In genomic region chr18:13268746-13269285, GRCh38 we compare ENCODE assay signal across 2 cellular contexts.
TF ChIP-seq lines count a peak whose summit lies in the region.

No MANE protein-coding gene starts in this region.

TF ChIP-seq in SK-N-SH, 30 proteins besides CTCF, POLR2A, EP300 and RAD21:
- TF ChIP-seq, protein P1, sequence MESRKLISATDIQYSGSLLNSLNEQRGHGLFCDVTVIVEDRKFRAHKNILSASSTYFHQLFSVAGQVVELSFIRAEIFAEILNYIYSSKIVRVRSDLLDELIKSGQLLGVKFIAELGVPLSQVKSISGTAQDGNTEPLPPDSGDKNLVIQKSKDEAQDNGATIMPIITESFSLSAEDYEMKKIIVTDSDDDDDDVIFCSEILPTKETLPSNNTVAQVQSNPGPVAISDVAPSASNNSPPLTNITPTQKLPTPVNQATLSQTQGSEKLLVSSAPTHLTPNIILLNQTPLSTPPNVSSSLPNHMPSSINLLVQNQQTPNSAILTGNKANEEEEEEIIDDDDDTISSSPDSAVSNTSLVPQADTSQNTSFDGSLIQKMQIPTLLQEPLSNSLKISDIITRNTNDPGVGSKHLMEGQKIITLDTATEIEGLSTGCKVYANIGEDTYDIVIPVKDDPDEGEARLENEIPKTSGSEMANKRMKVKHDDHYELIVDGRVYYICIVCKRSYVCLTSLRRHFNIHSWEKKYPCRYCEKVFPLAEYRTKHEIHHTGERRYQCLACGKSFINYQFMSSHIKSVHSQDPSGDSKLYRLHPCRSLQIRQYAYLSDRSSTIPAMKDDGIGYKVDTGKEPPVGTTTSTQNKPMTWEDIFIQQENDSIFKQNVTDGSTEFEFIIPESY (IDR thresholded peaks at IDR 0.05; ENCODE audit: borderline replicate concordance, low read depth), result no peak
- TF ChIP-seq CHD2 (IDR thresholded peaks at IDR 0.05; ENCODE audit: low read length, partially characterized antibody) (no peak), ELF1 (IDR thresholded peaks at IDR 0.05) (no peak), SIN3A (IDR thresholded peaks at IDR 0.05; ENCODE audit: borderline replicate concordance, low read depth, low read length) (no peak), EZH2phosphoT487 (IDR thresholded peaks at IDR 0.05; ENCODE audit: borderline replicate concordance, low read depth) (no peak), TEAD4 (IDR thresholded peaks at IDR 0.05; ENCODE audit: borderline replicate concordance, insufficient read depth) (no peak)
- TF ChIP-seq, protein P2, sequence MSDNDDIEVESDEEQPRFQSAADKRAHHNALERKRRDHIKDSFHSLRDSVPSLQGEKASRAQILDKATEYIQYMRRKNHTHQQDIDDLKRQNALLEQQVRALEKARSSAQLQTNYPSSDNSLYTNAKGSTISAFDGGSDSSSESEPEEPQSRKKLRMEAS (IDR thresholded peaks at IDR 0.05; ENCODE audit: low read depth), result no peak

TF ChIP-seq in endothelial cell of umbilical vein, 7 proteins besides CTCF, POLR2A, EP300 and RAD21:
- no peak for TF ChIP-seq FOS (IDR thresholded peaks at IDR 0.05; ENCODE audit: borderline replicate concordance, insufficient read depth, low read length)
- TF ChIP-seq, protein P2 (IDR thresholded peaks at IDR 0.05; ENCODE audit: insufficient read depth, insufficient read length), result no peak
- TF ChIP-seq GATA2 (IDR thresholded peaks at IDR 0.05; ENCODE audit: insufficient read depth, insufficient read length, low read depth, low read length), result no peak
- TF ChIP-seq POLR2AphosphoS5 (IDR thresholded peaks at IDR 0.05; ENCODE audit: insufficient read depth, low read depth, low read length), result no peak
- no peak for TF ChIP-seq EZH2 (IDR thresholded peaks at IDR 0.05; ENCODE audit: borderline replicate concordance, low read depth, low read length, severe bottlenecking)
- no peak for TF ChIP-seq JUN (IDR thresholded peaks at IDR 0.05; ENCODE audit: borderline replicate concordance, insufficient read depth, insufficient read length, low read depth)
- no peak for TF ChIP-seq MYC (IDR thresholded peaks at IDR 0.05; ENCODE audit: low read depth, low read length)
TF ChIP-seq in endothelial cell of umbilical vein: peak in this region for 0.
